ENCODE assay signal across 8 cellular contexts in the genomic region with DNA sequence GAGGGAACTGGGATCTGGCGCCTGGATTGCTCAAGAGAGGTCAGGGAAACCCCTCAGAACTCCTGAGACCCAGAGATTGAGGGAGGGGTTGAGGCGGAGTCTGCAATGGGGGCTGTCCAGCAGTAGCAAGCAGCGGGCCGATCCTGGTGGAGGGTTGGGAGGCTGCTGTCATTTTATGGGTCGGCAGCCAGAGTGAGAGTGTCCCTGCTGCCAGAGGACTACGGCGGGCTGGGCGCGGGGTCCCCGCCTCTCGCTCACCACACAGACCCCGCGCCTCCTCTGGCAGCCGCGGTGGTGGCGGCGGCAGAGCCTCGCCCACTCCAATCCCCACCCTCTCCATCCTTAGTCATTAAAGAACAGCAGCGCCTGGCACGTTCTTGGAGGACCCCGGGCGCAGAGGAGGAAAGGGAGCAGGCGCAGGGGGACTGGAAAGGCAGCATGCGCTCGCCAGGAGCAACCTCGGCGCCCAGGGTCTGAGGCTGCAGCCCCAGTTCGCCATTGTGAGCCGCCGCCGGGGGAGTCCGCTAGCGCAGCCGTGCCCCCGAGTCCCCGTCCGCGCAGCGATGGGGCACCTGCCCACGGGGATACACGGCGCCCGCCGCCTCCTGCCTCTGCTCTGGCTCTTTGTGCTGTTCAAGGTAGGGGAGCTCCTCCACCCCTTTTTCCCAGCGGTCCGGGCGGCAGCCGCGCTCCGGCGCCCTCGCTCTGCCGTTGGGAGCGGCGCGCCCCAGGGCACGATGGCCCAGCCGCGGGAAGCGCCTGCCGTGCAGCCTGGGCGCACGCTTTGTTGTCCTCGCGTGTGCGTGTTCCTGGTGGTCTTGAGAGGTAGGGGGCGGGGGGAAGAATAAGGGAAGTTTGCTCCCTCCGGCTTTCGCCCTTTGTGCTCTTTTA. TPM values are rescaled to one million over a fixed set of nuclear protein-coding genes. Genes with fewer than 3 reads are reported as not detected.
A peak's percentile ranks its signal among the peaks of the same experiment; 100 is the strongest.
DNase-seq lines count a peak whose midpoint lies in the region; ATAC-seq and TF ChIP-seq lines count a peak whose summit lies in the region.

A gene (plus strand): TSS at position 345 of the 891 bp plus-strand sequence.

- ATAC-seq in GM19455 (IDR thresholded peaks at IDR 0.05; ENCODE audit: unreplicated experiment), result no peak
- ATAC-seq in HG02798 (IDR thresholded peaks at IDR 0.05; ENCODE audit: poor library complexity, unreplicated experiment), result no peak
- no peak for ATAC-seq in GM19023 (IDR thresholded peaks at IDR 0.05; ENCODE audit: unreplicated experiment)
- no peak for ATAC-seq in HG02759 (IDR thresholded peaks at IDR 0.05; ENCODE audit: unreplicated experiment)

- in situ Hi-C loops in G401 (cut with HindIII; ENCODE audit: low sequenced_read_pairs), result no loop called here

- H3K27ac Mint-ChIP-seq in neural crest cell (ENCODE audit: unreplicated experiment), result peak within 1 kb of the TSS; percentile 38

- TF ChIP-seq CTCF in epithelial cell of proximal tubule (conservative IDR thresholded peaks at IDR 0.05; ENCODE audit: low read depth, low read length) (no peak), neural crest cell (conservative IDR thresholded peaks at IDR 0.05) (peak; percentile 26)

- H3K27me3 Mint-ChIP-seq in neural crest cell (ENCODE audit: low read depth), result peaks cover 83% of the 10 kb centered on the region

- peak within 1 kb of the TSS; percentile 59 for H3K4me3 ChIP-seq in epithelial cell of proximal tubule (ENCODE audit: low read depth, low read length)

- H3K4me3 Mint-ChIP-seq in neural crest cell, result peak within 1 kb of the TSS; percentile 90

- H3K4me1 Mint-ChIP-seq in neural crest cell, result peaks cover 14% of the 10 kb centered on the region

- peak; percentile 7 for DNase-seq in G401 (ENCODE audit: low spot score)
- peak; percentile 68 for DNase-seq in NCI-H345 treated with DMSO at 0.1 percent for 48 hours (lab: John Stamatoyannopoulos, UW; ENCODE audit: unreplicated experiment)
- no peak for DNase-seq in epithelial cell of proximal tubule (ENCODE audit: low read depth)
- peak; percentile 39 for DNase-seq in neural crest cell (ENCODE audit: low read depth, low spot score)

- H3K9me3 Mint-ChIP-seq in neural crest cell, result no peaks in the 10 kb centered on the region

- no peaks in the 10 kb centered on the region for H3K36me3 Mint-ChIP-seq in neural crest cell (ENCODE audit: low read depth)

RNA-seq across cellular contexts. Expression of the gene that starts here (rescaled TPM):
- total RNA-seq in G401 (2014; rRNA removed; shearing (Covaris generic)), result not detected in 2 replicates
- total RNA-seq in epithelial cell of proximal tubule (0.29 and 1.3 TPM in 2 replicates), neural crest cell (3.1 and 3.6 TPM in 2 replicates)

Comparison
In these comparisons a context has a peak if more than half of its experiments do, and no peak if none do; other contexts are left out.
1. Peak in DNase-seq in G401; RNA of the gene not detected or under 1 TPM.